Comparison of ENCODE assay signal across 1 cellular context in the genomic region with DNA sequence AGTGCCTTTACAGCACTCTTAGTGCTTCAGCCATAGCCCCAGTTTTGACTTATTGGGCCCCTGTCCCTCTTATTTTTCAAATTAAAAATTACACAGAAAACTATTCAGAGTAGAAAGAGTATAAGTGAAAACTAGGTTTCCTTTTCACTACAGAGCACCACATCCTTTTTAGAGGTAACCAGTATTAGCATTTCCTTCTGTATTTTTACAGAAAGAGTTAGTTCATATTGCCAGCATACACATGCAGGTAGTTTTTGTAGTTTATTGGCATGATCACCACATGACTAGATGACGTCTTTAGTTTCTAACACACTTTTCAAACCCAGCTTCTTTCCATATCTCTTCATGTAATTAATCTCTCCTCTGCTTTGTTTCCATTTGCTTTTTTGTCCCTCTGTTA.
TF ChIP-seq lines count a peak whose summit lies in the region.

No MANE protein-coding gene starts in this region.

TF ChIP-seq in GM23338, 12 proteins besides CTCF, POLR2A, EP300 and RAD21 (continued from another document):
- TF ChIP-seq, protein P1, sequence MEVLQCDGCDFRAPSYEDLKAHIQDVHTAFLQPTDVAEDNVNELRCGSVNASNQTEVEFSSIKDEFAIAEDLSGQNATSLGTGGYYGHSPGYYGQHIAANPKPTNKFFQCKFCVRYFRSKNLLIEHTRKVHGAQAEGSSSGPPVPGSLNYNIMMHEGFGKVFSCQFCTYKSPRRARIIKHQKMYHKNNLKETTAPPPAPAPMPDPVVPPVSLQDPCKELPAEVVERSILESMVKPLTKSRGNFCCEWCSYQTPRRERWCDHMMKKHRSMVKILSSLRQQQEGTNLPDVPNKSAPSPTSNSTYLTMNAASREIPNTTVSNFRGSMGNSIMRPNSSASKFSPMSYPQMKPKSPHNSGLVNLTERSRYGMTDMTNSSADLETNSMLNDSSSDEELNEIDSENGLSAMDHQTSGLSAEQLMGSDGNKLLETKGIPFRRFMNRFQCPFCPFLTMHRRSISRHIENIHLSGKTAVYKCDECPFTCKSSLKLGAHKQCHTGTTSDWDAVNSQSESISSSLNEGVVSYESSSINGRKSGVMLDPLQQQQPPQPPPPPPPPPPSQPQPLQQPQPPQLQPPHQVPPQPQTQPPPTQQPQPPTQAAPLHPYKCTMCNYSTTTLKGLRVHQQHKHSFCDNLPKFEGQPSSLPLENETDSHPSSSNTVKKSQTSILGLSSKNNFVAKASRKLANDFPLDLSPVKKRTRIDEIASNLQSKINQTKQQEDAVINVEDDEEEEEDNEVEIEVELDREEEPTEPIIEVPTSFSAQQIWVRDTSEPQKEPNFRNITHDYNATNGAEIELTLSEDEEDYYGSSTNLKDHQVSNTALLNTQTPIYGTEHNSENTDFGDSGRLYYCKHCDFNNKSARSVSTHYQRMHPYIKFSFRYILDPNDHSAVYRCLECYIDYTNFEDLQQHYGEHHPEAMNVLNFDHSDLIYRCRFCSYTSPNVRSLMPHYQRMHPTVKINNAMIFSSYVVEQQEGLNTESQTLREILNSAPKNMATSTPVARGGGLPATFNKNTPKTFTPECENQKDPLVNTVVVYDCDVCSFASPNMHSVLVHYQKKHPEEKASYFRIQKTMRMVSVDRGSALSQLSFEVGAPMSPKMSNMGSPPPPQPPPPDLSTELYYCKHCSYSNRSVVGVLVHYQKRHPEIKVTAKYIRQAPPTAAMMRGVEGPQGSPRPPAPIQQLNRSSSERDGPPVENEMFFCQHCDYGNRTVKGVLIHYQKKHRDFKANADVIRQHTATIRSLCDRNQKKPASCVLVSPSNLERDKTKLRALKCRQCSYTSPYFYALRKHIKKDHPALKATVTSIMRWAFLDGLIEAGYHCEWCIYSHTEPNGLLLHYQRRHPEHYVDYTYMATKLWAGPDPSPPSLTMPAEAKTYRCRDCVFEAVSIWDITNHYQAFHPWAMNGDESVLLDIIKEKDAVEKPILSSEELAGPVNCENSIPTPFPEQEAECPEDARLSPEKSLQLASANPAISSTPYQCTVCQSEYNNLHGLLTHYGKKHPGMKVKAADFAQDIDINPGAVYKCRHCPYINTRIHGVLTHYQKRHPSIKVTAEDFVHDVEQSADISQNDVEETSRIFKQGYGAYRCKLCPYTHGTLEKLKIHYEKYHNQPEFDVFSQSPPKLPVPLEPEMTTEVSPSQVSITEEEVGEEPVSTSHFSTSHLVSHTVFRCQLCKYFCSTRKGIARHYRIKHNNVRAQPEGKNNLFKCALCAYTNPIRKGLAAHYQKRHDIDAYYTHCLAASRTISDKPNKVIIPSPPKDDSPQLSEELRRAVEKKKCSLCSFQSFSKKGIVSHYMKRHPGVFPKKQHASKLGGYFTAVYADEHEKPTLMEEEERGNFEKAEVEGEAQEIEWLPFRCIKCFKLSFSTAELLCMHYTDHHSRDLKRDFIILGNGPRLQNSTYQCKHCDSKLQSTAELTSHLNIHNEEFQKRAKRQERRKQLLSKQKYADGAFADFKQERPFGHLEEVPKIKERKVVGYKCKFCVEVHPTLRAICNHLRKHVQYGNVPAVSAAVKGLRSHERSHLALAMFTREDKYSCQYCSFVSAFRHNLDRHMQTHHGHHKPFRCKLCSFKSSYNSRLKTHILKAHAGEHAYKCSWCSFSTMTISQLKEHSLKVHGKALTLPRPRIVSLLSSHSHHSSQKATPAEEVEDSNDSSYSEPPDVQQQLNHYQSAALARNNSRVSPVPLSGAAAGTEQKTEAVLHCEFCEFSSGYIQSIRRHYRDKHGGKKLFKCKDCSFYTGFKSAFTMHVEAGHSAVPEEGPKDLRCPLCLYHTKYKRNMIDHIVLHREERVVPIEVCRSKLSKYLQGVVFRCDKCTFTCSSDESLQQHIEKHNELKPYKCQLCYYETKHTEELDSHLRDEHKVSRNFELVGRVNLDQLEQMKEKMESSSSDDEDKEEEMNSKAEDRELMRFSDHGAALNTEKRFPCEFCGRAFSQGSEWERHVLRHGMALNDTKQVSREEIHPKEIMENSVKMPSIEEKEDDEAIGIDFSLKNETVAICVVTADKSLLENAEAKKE (CRISPR knock-in tag; IDR thresholded peaks at IDR 0.05): no peak
- TF ChIP-seq CREB1 (CRISPR knock-in tag; IDR thresholded peaks at IDR 0.05; ENCODE audit: low read depth) (no peak), EZH2phosphoT487 (IDR thresholded peaks at IDR 0.05; ENCODE audit: unreplicated experiment) (no peak), ZNF331 (CRISPR knock-in tag; IDR thresholded peaks at IDR 0.05; ENCODE audit: low read depth) (no peak)
- TF ChIP-seq, protein P2, sequence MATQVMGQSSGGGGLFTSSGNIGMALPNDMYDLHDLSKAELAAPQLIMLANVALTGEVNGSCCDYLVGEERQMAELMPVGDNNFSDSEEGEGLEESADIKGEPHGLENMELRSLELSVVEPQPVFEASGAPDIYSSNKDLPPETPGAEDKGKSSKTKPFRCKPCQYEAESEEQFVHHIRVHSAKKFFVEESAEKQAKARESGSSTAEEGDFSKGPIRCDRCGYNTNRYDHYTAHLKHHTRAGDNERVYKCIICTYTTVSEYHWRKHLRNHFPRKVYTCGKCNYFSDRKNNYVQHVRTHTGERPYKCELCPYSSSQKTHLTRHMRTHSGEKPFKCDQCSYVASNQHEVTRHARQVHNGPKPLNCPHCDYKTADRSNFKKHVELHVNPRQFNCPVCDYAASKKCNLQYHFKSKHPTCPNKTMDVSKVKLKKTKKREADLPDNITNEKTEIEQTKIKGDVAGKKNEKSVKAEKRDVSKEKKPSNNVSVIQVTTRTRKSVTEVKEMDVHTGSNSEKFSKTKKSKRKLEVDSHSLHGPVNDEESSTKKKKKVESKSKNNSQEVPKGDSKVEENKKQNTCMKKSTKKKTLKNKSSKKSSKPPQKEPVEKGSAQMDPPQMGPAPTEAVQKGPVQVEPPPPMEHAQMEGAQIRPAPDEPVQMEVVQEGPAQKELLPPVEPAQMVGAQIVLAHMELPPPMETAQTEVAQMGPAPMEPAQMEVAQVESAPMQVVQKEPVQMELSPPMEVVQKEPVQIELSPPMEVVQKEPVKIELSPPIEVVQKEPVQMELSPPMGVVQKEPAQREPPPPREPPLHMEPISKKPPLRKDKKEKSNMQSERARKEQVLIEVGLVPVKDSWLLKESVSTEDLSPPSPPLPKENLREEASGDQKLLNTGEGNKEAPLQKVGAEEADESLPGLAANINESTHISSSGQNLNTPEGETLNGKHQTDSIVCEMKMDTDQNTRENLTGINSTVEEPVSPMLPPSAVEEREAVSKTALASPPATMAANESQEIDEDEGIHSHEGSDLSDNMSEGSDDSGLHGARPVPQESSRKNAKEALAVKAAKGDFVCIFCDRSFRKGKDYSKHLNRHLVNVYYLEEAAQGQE (IDR thresholded peaks at IDR 0.05; ENCODE audit: unreplicated experiment): no peak
